Comparison of ENCODE assay signal across 32 cellular contexts in genomic region chr20:57342829-57343228, GRCh38. TPM values are rescaled to one million over a fixed set of nuclear protein-coding genes. Genes with fewer than 3 reads are reported as not detected.
DNase-seq lines count a peak whose midpoint lies in the region; ATAC-seq, FAIRE-seq and TF ChIP-seq lines count a peak whose summit lies in the region.
"Had no signal": no experiment of that assay in that cellular context is flagged by ENCODE, and none has a peak within 500 bp of the region (broad histone marks: within the 10 kb centered on the region; RNA-seq: fewer than 3 reads in every experiment).

No MANE protein-coding gene starts in this region.

- POLR2A ChIA-PET in BJ (lab: Charles Lee), result no interaction called here

- H3K27me3 Mint-ChIP-seq in astrocyte (ENCODE audit: low read depth, unreplicated experiment) (peaks cover 12% of the 10 kb centered on the region), natural killer cell (ENCODE audit: low read depth in 2 of 2) (peaks cover 19 to 40% of the 10 kb centered on the region in 2 donors)
- H3K27me3 Mint-ChIP-seq: activated CD4-positive, alpha-beta memory T cell treated with anti-CD3 and anti-CD28 coated beads for 36 hours had no signal

- DNase-seq in BJ (ENCODE audit: low read depth), result peak; percentile 37
- peak; percentile 19 for DNase-seq in LoVo (ENCODE audit: low spot score)
- DNase-seq in astrocyte (ENCODE audit: low read depth), result peak; percentile 21
- DNase-seq in foreskin keratinocyte, result peak; percentile 38 to 60
- DNase-seq in natural killer cell, result no peak
- DNase-seq in cardiac septum (ENCODE audit: low spot score), result no peak
- DNase-seq in DMS153 (lab: John Stamatoyannopoulos, UW), result no peak
- no peak for DNase-seq in left colon
- DNase-seq: activated CD4-positive, alpha-beta memory T cell treated with anti-CD3 and anti-CD28 coated beads for 36 hours; activated CD8-positive, alpha-beta memory T cell treated with anti-CD3 and anti-CD28 coated beads, Interleukin-2, amount 50 U/mL, for 4 hours; activated naive CD4-positive, alpha-beta T cell treated with anti-CD3 and anti-CD28 coated beads, Interleukin-2, amount 50 U/mL, for 16 hours; amygdala; central memory CD4-positive, alpha-beta T cell; DMS53; lower lobe of right lung; MV-4-11; NCI-H2171; NCI-H524 treated with DMSO at 0.1 percent for 48 hours; NK-92 treated with Interleukin-12 subunit alpha and Interleukin-12 subunit beta, amount 100 ng/mL, for 24 hours; ovary; stimulated activated naive CD8-positive, alpha-beta T cell treated with anti-CD3 and anti-CD28 coated beads, Interleukin-15, amount 100 ng/mL, for 72 hours; T-helper 1 cell; thyroid gland had no signal

- H3K4me1 Mint-ChIP-seq in astrocyte (ENCODE audit: low read depth, unreplicated experiment) (no peaks in the 10 kb centered on the region), natural killer cell (no peaks in the 10 kb centered on the region)
- H3K4me1 Mint-ChIP-seq: stimulated activated naive CD8-positive, alpha-beta T cell treated with anti-CD3 and anti-CD28 coated beads, Interleukin-15, amount 100 ng/mL, for 72 hours had no signal

- no peaks in the 10 kb centered on the region for H4K20me1 ChIP-seq in astrocyte (ENCODE audit: insufficient read depth, low read length)
- H4K20me1 ChIP-seq: BLaER1 treated with 17β-estradiol and CSF1 and Interleukin-3, amounts not matched to agents 10 nM and 100 nM had no signal

- H3K9me3 Mint-ChIP-seq in astrocyte (ENCODE audit: unreplicated experiment) (no peaks in the 10 kb centered on the region), natural killer cell (no peaks in the 10 kb centered on the region)
- H3K9me3 Mint-ChIP-seq: activated CD4-positive, alpha-beta memory T cell treated with anti-CD3 and anti-CD28 coated beads for 36 hours; dendritic cell treated with granulocyte-macrophage colony-stimulating factor and Interleukin-4, amounts not matched to agents 40 ng/mL and 50 ng/mL, for 4 days; stimulated activated naive CD8-positive, alpha-beta T cell treated with anti-CD3 and anti-CD28 coated beads, Interleukin-15, amount 100 ng/mL, for 72 hours had no signal

- no peaks in the 10 kb centered on the region for H3K9me3 ChIP-seq in astrocyte (ENCODE audit: insufficient read depth, low read depth, low read length)
- H3K9me3 ChIP-seq: BLaER1 treated with 17β-estradiol and CSF1 and Interleukin-3, amounts not matched to agents 10 nM and 100 nM; lower lobe of right lung; ovary; thyroid gland had no signal

- no peak for TF ChIP-seq CTCF in BJ (IDR thresholded peaks at IDR 0.05; ENCODE audit: insufficient read depth, low read depth, low read length)
- TF ChIP-seq CTCF in astrocyte (IDR thresholded peaks at IDR 0.05; ENCODE audit: insufficient read depth, low read depth, low read length), result no peak
- no peak for TF ChIP-seq CTCF in foreskin keratinocyte (conservative IDR thresholded peaks at IDR 0.05)
- TF ChIP-seq CTCF in natural killer cell (IDR thresholded peaks at IDR 0.05), result no peak

- intact Hi-C loops in natural killer cell (cut with micrococcal nuclease) (no loop called here), cardiac septum (cut with DNase I) (no loop called here), left colon (cut with DNase I, micrococcal nuclease) (no loop called here)

- H3K4me3 ChIP-seq in BJ (ENCODE audit: low read depth, low read length) (no peak overlapping the region), astrocyte (ENCODE audit: insufficient read depth, low read depth, low read length) (no peak overlapping the region)
- H3K4me3 ChIP-seq: BLaER1 treated with 17β-estradiol and CSF1 and Interleukin-3, amounts not matched to agents 10 nM and 100 nM; lower lobe of right lung; ovary; skin epidermis; thyroid gland had no signal

- H3K4me1 ChIP-seq in astrocyte (ENCODE audit: insufficient read depth, low read length) (no peaks in the 10 kb centered on the region), foreskin keratinocyte (no peaks in the 10 kb centered on the region)
- H3K4me1 ChIP-seq: lower lobe of right lung, thyroid gland had no signal

- H2AFZ ChIP-seq in astrocyte (ENCODE audit: low read depth, low read length), result no peak overlapping the region

- H3K36me3 ChIP-seq in BJ (ENCODE audit: control insufficient read depth, insufficient read depth, low read length) (no peaks in the 10 kb centered on the region), astrocyte (ENCODE audit: insufficient read depth, low read length) (no peaks in the 10 kb centered on the region)
- H3K36me3 ChIP-seq: BLaER1 treated with 17β-estradiol and CSF1 and Interleukin-3, amounts not matched to agents 10 nM and 100 nM; lower lobe of right lung; ovary; thyroid gland had no signal

- no peak overlapping the region for H3K9ac ChIP-seq in astrocyte (ENCODE audit: low read length)
- H3K9ac ChIP-seq: BLaER1 treated with 17β-estradiol and CSF1 and Interleukin-3, amounts not matched to agents 10 nM and 100 nM had no signal

- no peak overlapping the region for H3K27ac ChIP-seq in astrocyte (ENCODE audit: low read depth, low read length)
- no peak overlapping the region for H3K27ac ChIP-seq in foreskin keratinocyte
- H3K27ac ChIP-seq: BLaER1 treated with 17β-estradiol and CSF1 and Interleukin-3, amounts not matched to agents 10 nM and 100 nM; lower lobe of right lung; ovary; skin epidermis; thyroid gland had no signal

- ATAC-seq in foreskin keratinocyte (peak; percentile 60), natural killer cell (no peak), left colon (no peak)
- ATAC-seq: HCT116; lower lobe of right lung; stimulated activated naive CD8-positive, alpha-beta T cell treated with anti-CD3 and anti-CD28 coated beads, Interleukin-15, amount 100 ng/mL, for 72 hours had no signal

- CTCF ChIA-PET in BJ (lab: Yijun Ruan, JAX), result interaction anchor here (10.3 kb wide), 1 partner anchor 251 kb away, joined by 127 read pairs; no protein-coding TSS in a partner anchor

- no peak for FAIRE-seq in astrocyte (lab: Jason Lieb, UNC)
- FAIRE-seq: GM18507 had no signal

- no peak overlapping the region for H3K4me3 Mint-ChIP-seq in astrocyte (ENCODE audit: unreplicated experiment)
- H3K4me3 Mint-ChIP-seq in natural killer cell, result no peak overlapping the region
- H3K4me3 Mint-ChIP-seq: activated CD4-positive, alpha-beta memory T cell treated with anti-CD3 and anti-CD28 coated beads for 36 hours; dendritic cell treated with granulocyte-macrophage colony-stimulating factor and Interleukin-4, amounts not matched to agents 40 ng/mL and 50 ng/mL, for 4 days; stimulated activated naive CD8-positive, alpha-beta T cell treated with anti-CD3 and anti-CD28 coated beads, Interleukin-15, amount 100 ng/mL, for 72 hours had no signal

- H3K4me2 ChIP-seq in astrocyte (ENCODE audit: low read length), result no peak overlapping the region
- H3K4me2 ChIP-seq: BLaER1 treated with 17β-estradiol and CSF1 and Interleukin-3, amounts not matched to agents 10 nM and 100 nM had no signal

- H3K36me3 Mint-ChIP-seq in astrocyte (ENCODE audit: low read depth, unreplicated experiment) (no peaks in the 10 kb centered on the region), natural killer cell (no peaks in the 10 kb centered on the region)
- H3K36me3 Mint-ChIP-seq: activated CD4-positive, alpha-beta memory T cell treated with anti-CD3 and anti-CD28 coated beads for 36 hours had no signal

- H3K27me3 ChIP-seq in BJ (ENCODE audit: control insufficient read depth, insufficient read depth, low read length), result peaks cover 1% of the 10 kb centered on the region; the same call in 1 of the 2 replicates
- H3K27me3 ChIP-seq in astrocyte (ENCODE audit: insufficient read depth, low read length), result peaks cover 13% of the 10 kb centered on the region
- H3K27me3 ChIP-seq in foreskin keratinocyte, result no peaks in the 10 kb centered on the region
- H3K27me3 ChIP-seq: BLaER1 treated with 17β-estradiol and CSF1 and Interleukin-3, amounts not matched to agents 10 nM and 100 nM; ovary; thyroid gland had no signal

- no peaks in the 10 kb centered on the region for H3K79me2 ChIP-seq in astrocyte (ENCODE audit: insufficient read depth, low read length)

- H3K27ac Mint-ChIP-seq in astrocyte (ENCODE audit: unreplicated experiment) (no peak overlapping the region), natural killer cell (no peak overlapping the region)
- H3K27ac Mint-ChIP-seq: activated CD4-positive, alpha-beta memory T cell treated with anti-CD3 and anti-CD28 coated beads for 36 hours; dendritic cell treated with granulocyte-macrophage colony-stimulating factor and Interleukin-4, amounts not matched to agents 40 ng/mL and 50 ng/mL, for 4 days; stimulated activated naive CD8-positive, alpha-beta T cell treated with anti-CD3 and anti-CD28 coated beads, Interleukin-15, amount 100 ng/mL, for 72 hours had no signal

RNA-seq across cellular contexts. Expression of gene RAE1, which starts 8.2 kb away (rescaled TPM):
- polyA plus RNA-seq in BJ (2011; rRNA removed) (30.5 and 39.0 TPM in 2 replicates), foreskin keratinocyte (28.4 and 34.2 TPM in 2 replicates)
- 23.0 and 23.1 TPM in 2 replicates for polyA minus RNA-seq in BJ (2011; rRNA and poly(A)+ RNA removed)
- total RNA-seq in astrocyte (29.2 and 31.1 TPM in 2 replicates), foreskin keratinocyte (34.1 and 35.0 TPM in 2 replicates), natural killer cell (10 to 100 TPM; 50.3 to 66.8 (median 52.5) TPM), cardiac septum (13.8 TPM), left colon (10 to 100 TPM; 16.0 to 17.2 TPM)

RNA-seq across cellular contexts. Expression of gene SPO11, which starts 13.2 kb away (rescaled TPM):
- polyA plus RNA-seq in BJ (2011; rRNA removed) (not detected in 2 replicates), foreskin keratinocyte (not detected in 2 replicates)
- polyA minus RNA-seq in BJ (2011; rRNA and poly(A)+ RNA removed), result not detected in 2 replicates
- total RNA-seq in astrocyte (not detected in 2 replicates), foreskin keratinocyte (not detected in 2 replicates), natural killer cell (not detected), cardiac septum (not detected), left colon (not detected)
- total RNA-seq: activated CD4-positive, alpha-beta memory T cell treated with anti-CD3 and anti-CD28 coated beads for 36 hours; kidney epithelial cell; lower lobe of right lung; mucosa of gallbladder; ovary; renal cortical epithelial cell; thyroid gland had no signal
- polyA plus RNA-seq: neural cell, ovary had no signal

RNA-seq across cellular contexts. Expression of gene RBM38, which starts 48.4 kb away (rescaled TPM):
- polyA plus RNA-seq in BJ (2011; rRNA removed) (3.2 and 5.2 TPM in 2 replicates), foreskin keratinocyte (18.0 and 21.2 TPM in 2 replicates)
- 1.5 and 2.2 TPM in 2 replicates for polyA minus RNA-seq in BJ (2011; rRNA and poly(A)+ RNA removed)
- total RNA-seq in astrocyte (33.8 and 43.5 TPM in 2 replicates), foreskin keratinocyte (16.7 and 18.0 TPM in 2 replicates), natural killer cell (100 to 1,000 TPM; 217 to 392 (median 264) TPM), cardiac septum (63.1 TPM), left colon (10 to 100 TPM; 26.9 to 44.8 TPM)

Comparison
In these comparisons a context has a peak if more than half of its experiments do, and no peak if none do; other contexts are left out.
1. DNase-seq: peak in BJ (single experiment), LoVo (single experiment), astrocyte (single experiment) and foreskin keratinocyte (2 of 2); none in natural killer cell (single experiment), cardiac septum (single experiment), DMS153 (single experiment) and left colon (0 of 2).